1 cellular context compared by ENCODE assay signal in the genomic region with DNA sequence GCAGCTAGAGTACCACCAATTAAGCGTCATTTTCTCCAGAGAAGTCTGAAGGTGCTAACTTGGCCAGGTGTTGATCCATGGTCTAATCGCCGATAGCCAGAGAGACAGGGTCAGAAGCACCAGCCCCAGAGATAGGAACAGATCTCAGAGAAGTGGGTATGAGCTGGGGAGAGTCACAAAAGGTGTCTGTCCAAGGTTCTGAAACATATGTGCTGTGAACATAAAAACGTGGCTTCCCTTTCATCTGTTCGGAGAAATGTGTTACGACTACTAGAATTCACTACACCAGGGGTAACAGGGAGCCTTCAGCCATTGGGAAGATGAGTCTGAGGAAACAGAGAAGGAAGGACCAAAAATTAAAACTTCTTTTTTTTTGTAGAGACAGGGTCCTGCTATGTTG.
A peak's percentile ranks its signal among the peaks of the same experiment; 100 is the strongest.
TF ChIP-seq lines count a peak whose summit lies in the region.

No MANE protein-coding gene starts in this region.

TF ChIP-seq in GM23338, 12 proteins besides CTCF, POLR2A, EP300 and RAD21 (continued from another document):
- TF ChIP-seq ZNF462 (CRISPR knock-in tag; IDR thresholded peaks at IDR 0.05) (no peak), JUNB (IDR thresholded peaks at IDR 0.05; ENCODE audit: unreplicated experiment) (no peak), REST (IDR thresholded peaks at IDR 0.05; ENCODE audit: unreplicated experiment) (peak; percentile 63), STAT1 (IDR thresholded peaks at IDR 0.05; ENCODE audit: unreplicated experiment) (no peak)
TF ChIP-seq in GM23338: peak in this region for 1.
